In the genomic region with DNA sequence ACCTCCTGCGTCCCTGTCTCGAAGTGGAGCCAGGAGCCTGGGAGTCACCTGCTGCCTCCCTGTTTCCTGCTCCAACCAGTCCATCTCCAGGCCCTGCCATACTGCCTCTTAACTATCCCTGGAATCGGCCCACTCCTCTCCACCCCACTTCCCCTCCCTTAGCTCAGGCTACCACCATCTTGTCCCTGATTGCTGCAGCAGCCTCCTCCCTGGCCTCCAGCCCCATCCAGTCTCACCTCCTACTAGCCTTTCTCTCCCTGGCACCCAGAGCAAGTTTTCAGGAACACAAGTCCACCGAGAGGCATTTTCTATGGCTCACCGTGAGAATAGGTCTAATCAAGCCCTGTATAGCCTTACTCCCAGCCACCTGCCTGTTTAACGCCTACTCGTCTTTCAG, we compare ENCODE assay signal across 1 cellular context.
TF ChIP-seq lines count a peak whose summit lies in the region.

No MANE protein-coding gene starts in this region.

TF ChIP-seq in GM12878, 131 proteins besides CTCF, POLR2A, EP300 and RAD21:
- 0 out of 2 replicates have a peak, but pooled peaks have one; percentile 18 for TF ChIP-seq NBN (IDR thresholded peaks at IDR 0.05)
- TF ChIP-seq MTA2 (IDR thresholded peaks at IDR 0.05; ENCODE audit: low read depth): 0 out of 2 replicates have a peak, but pooled peaks have one; percentile 14
- no peak for TF ChIP-seq TAF1 (IDR thresholded peaks at IDR 0.05; ENCODE audit: borderline replicate concordance, low read depth, low read length)
- no peak for TF ChIP-seq PAX8 (IDR thresholded peaks at IDR 0.05)
